In genomic region chr15:99631256-99631655, GRCh38 we compare ENCODE assay signal across 8 cellular contexts.
DNase-seq lines count a peak whose midpoint lies in the region; ATAC-seq and TF ChIP-seq lines count a peak whose summit lies in the region.

No MANE protein-coding gene starts in this region.

- H3K4me3 Mint-ChIP-seq in CD4-positive, alpha-beta T cell, result no peak overlapping the region

- no peak for TF ChIP-seq EP300 in gastroesophageal sphincter (IDR thresholded peaks at IDR 0.05)

- H3K36me3 Mint-ChIP-seq in CD4-positive, alpha-beta T cell (ENCODE audit: low read depth), result peaks cover 72% of the 10 kb centered on the region

- H3K27ac ChIP-seq in CD4-positive, alpha-beta T cell (ENCODE audit: low read depth, low read length), result no peak overlapping the region
- H3K27ac ChIP-seq in gastroesophageal sphincter, result peak overlapping the region in 3 of 4 donors; percentile 1 to 34 (median 22)

- peaks cover 0 to 42% (median 5%) of the 10 kb centered on the region in 3 donors for H3K4me1 ChIP-seq in gastroesophageal sphincter

- H3K27ac Mint-ChIP-seq in CD4-positive, alpha-beta T cell, result peak overlapping the region; percentile 10

- DNase-seq in CD4-positive, alpha-beta T cell, result no peak
- DNase-seq in GM20000 (ENCODE audit: low spot score) (peak; percentile 36), NCI-H146 treated with DMSO at 0.1 percent for 48 hours (lab: John Stamatoyannopoulos, UW; ENCODE audit: unreplicated experiment) (no peak), T-helper 1 cell (no peak), DMS53 treated with DMSO at 0.1 percent for 48 hours (lab: John Stamatoyannopoulos, UW; ENCODE audit: unreplicated experiment) (no peak)
- no peak for DNase-seq in activated naive CD4-positive, alpha-beta T cell treated with Interleukin-2 at 50 U/mL for 16 hours

- no peaks in the 10 kb centered on the region for H3K9me3 ChIP-seq in CD4-positive, alpha-beta T cell (ENCODE audit: control insufficient read depth, low read length)
- H3K9me3 ChIP-seq in gastroesophageal sphincter, result no peaks in the 10 kb centered on the region

- POLR2A ChIA-PET in CD4-positive, alpha-beta T cell (lab: Charles Lee), result no interaction called here

- peaks cover 5% of the 10 kb centered on the region for H3K9me3 Mint-ChIP-seq in CD4-positive, alpha-beta T cell

- peaks cover 0 to 5% of the 10 kb centered on the region in 2 donors for H3K36me3 ChIP-seq in gastroesophageal sphincter

- no peaks in the 10 kb centered on the region for H3K27me3 Mint-ChIP-seq in CD4-positive, alpha-beta T cell

- CTCF ChIA-PET in CD4-positive, alpha-beta T cell (lab: Charles Lee), result no interaction called here

- ATAC-seq in CD4-positive, alpha-beta T cell (ENCODE audit: poor library complexity), result no peak
- ATAC-seq in HG03469 (IDR thresholded peaks at IDR 0.05; ENCODE audit: unreplicated experiment) (peak; percentile 79), gastroesophageal sphincter (peak; percentile 28)

- intact Hi-C loops in CD4-positive, alpha-beta T cell (cut with DNase I, micrococcal nuclease), result no loop called here

- WGBS in gastroesophageal sphincter (ENCODE audit: low coverage in 1 of 2), 2 donors, result 8 to 15% methylated on average over 2 of the region's 2 CpGs

- H3K27me3 ChIP-seq in CD4-positive, alpha-beta T cell (ENCODE audit: control insufficient read depth, insufficient read depth, low read length), result no peaks in the 10 kb centered on the region
- H3K27me3 ChIP-seq in gastroesophageal sphincter, result no peaks in the 10 kb centered on the region

- no peak for TF ChIP-seq CTCF in CD4-positive, alpha-beta T cell (IDR thresholded peaks at IDR 0.05)
- TF ChIP-seq CTCF in GM20000 (IDR thresholded peaks at IDR 0.05; ENCODE audit: extremely low read depth, missing control alignments) (no peak), gastroesophageal sphincter (IDR thresholded peaks at IDR 0.05) (no peak)

- peaks cover 46% of the 10 kb centered on the region for H3K4me1 Mint-ChIP-seq in CD4-positive, alpha-beta T cell (ENCODE audit: low read depth)

- no peak for TF ChIP-seq POLR2A in gastroesophageal sphincter (IDR thresholded peaks at IDR 0.05)

- no peak overlapping the region for H3K4me3 ChIP-seq in gastroesophageal sphincter
